In the genomic region with DNA sequence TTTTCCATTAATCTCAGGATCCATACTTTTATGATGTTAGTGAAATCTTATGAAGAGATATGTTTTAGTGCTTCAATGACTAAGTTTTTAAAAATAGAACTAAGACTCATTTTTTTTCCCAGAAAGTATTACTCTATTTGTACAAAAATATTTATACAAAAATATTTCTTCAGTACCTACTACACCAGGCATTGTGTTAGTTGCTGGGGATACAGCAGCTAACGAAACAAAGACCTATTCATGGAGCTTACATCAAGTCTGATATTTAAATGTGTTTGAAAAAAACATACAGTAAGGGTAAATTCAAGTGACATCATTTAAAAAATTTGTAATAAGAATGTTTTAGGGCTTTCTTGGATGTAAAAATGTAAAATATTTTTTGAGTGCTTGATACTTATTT, we compare ENCODE assay signal across 17 cellular contexts. TPM values are rescaled to one million over a fixed set of nuclear protein-coding genes. Genes with fewer than 3 reads are reported as not detected.
DNase-seq lines count a peak whose midpoint lies in the region; ATAC-seq, FAIRE-seq and TF ChIP-seq lines count a peak whose summit lies in the region.
"Had no signal": no experiment of that assay in that cellular context is flagged by ENCODE, and none has a peak within 500 bp of the region (broad histone marks: within the 10 kb centered on the region; RNA-seq: fewer than 3 reads in every experiment).

No MANE protein-coding gene starts in this region.

- POLR2A ChIA-PET in A549 (lab: Yijun Ruan, JAX) = no interaction called here

- DNase-seq in A549 (ENCODE audit: low read depth in 1 of 2, low spot score in 1 of 2) = no peak
- peak; percentile 9 for DNase-seq in fibroblast of gingiva (ENCODE audit: low read depth)
- no peak for DNase-seq in activated naive CD4-positive, alpha-beta T cell treated with anti-CD3 and anti-CD28 coated beads, Interleukin-2, amount 50 U/mL, for 16 hours
- no peak for DNase-seq in NCI-H69 (lab: John Stamatoyannopoulos, UW)
- no peak for DNase-seq in medulla oblongata (ENCODE audit: extremely low spot score)
- DNase-seq in NCI-H187 treated with DMSO at 0.1 percent for 48 hours (lab: John Stamatoyannopoulos, UW) = no peak
- DNase-seq: activated CD4-positive, alpha-beta T cell treated with anti-CD3 and anti-CD28 coated beads, Interleukin-2, amount 50 U/mL, for 1 hour; activated T-cell treated with anti-CD3 and anti-CD28 coated beads, Interleukin-2, amount 50 U/mL, for 72 hours; amygdala; foreskin fibroblast; NK-92 treated with Interleukin-12 subunit alpha and Interleukin-12 subunit beta, amount 100 ng/mL, for 24 hours; SHP77; stimulated activated CD4-positive, alpha-beta T cell treated with anti-CD3 and anti-CD28 coated beads, Interleukin-2, amount 100 ng/mL, for 48 hours; upper lobe of right lung had no signal

- H3K4me1 ChIP-seq in A549 (peaks cover 76% of the 10 kb centered on the region), neutrophil (ENCODE audit: control insufficient read depth in 1 of 2, insufficient read depth in 1 of 2, low read depth in 1 of 2, low read length in 1 of 2) (peaks cover 19 to 37% of the 10 kb centered on the region in 2 experiments)

- TF ChIP-seq RAD21 in A549 (conservative IDR thresholded peaks at IDR 0.05 in 1 of 2, IDR thresholded peaks at IDR 0.05 in 1 of 2) = no peak

- peak overlapping the region; percentile 44; the same call in 2 of the 3 replicates for H3K4me2 ChIP-seq in A549

- TF ChIP-seq EP300 in A549 (IDR thresholded peaks at IDR 0.05) = no peak

- ATAC-seq in A549 (no peak), SK-N-SH treated with all-trans-retinoic acid at 6 μM for 48 hours (peak; percentile 54)
- ATAC-seq: upper lobe of right lung had no signal

- FAIRE-seq in A549 (lab: Jason Lieb, UNC) = no peak
- FAIRE-seq: keratinocyte had no signal

- no peak overlapping the region for H3K4me3 ChIP-seq in A549
- H3K4me3 ChIP-seq in neutrophil (ENCODE audit: low read depth in 1 of 2, low read length in 1 of 2) = no peak overlapping the region
- H3K4me3 ChIP-seq: upper lobe of right lung had no signal

- no peak overlapping the region for H3K27ac ChIP-seq in A549
- H3K27ac ChIP-seq in neutrophil = peak overlapping the region; percentile 23
- H3K27ac ChIP-seq: upper lobe of right lung had no signal

- TF ChIP-seq CTCF in A549 (IDR thresholded peaks at IDR 0.05) = no peak
- no peak for TF ChIP-seq CTCF in neutrophil (IDR thresholded peaks at IDR 0.05)

- H3K36me3 ChIP-seq in neutrophil = peaks cover 5% of the 10 kb centered on the region
- H3K36me3 ChIP-seq: upper lobe of right lung had no signal

- H3K9me3 ChIP-seq in A549 = no peaks in the 10 kb centered on the region
- no peaks in the 10 kb centered on the region for H3K9me3 ChIP-seq in neutrophil
- H3K9me3 ChIP-seq: upper lobe of right lung had no signal

- H3K27me3 ChIP-seq in neutrophil = no peaks in the 10 kb centered on the region
- H3K27me3 ChIP-seq: upper lobe of right lung had no signal

- TF ChIP-seq POLR2A in A549 (IDR thresholded peaks at IDR 0.05; ENCODE audit: low read length) = no peak

- CTCF ChIA-PET in A549 (lab: Yijun Ruan, JAX) = no interaction called here

- WGBS in A549 (ENCODE audit: missing lambda C conversion rate) = 84% methylated on average over 1 of the region's 1 CpG

TF ChIP-seq in A549, 52 proteins besides CTCF, POLR2A, EP300 and RAD21 (continues in another document):
- TF ChIP-seq CBX2 (IDR thresholded peaks at IDR 0.05; ENCODE audit: borderline replicate concordance, low read depth) (no peak), RNF2 (IDR thresholded peaks at IDR 0.05; ENCODE audit: borderline replicate concordance, low read depth) (no peak), SREBF2 (IDR thresholded peaks at IDR 0.05) (no peak), FOSL2 (IDR thresholded peaks at IDR 0.05) (no peak), FOSL2 (CRISPR knock-in tag; IDR thresholded peaks at IDR 0.05) (no peak), HOXB5 (CRISPR knock-in tag; IDR thresholded peaks at IDR 0.05) (no peak), PHF8 (IDR thresholded peaks at IDR 0.05; ENCODE audit: borderline replicate concordance, low read depth) (no peak), ZNF302 (CRISPR knock-in tag; IDR thresholded peaks at IDR 0.05) (no peak), CHD4 (IDR thresholded peaks at IDR 0.05; ENCODE audit: borderline replicate concordance) (no peak)
- TF ChIP-seq, protein P1, sequence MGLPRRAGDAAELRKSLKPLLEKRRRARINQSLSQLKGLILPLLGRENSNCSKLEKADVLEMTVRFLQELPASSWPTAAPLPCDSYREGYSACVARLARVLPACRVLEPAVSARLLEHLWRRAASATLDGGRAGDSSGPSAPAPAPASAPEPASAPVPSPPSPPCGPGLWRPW (IDR thresholded peaks at IDR 0.05) = no peak
- TF ChIP-seq, protein P2, sequence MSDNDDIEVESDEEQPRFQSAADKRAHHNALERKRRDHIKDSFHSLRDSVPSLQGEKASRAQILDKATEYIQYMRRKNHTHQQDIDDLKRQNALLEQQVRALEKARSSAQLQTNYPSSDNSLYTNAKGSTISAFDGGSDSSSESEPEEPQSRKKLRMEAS (IDR thresholded peaks at IDR 0.05) = no peak

TF ChIP-seq in SK-N-SH treated with all-trans-retinoic acid at 6 μM for 48 hours, 23 proteins besides CTCF, POLR2A, EP300 and RAD21:
- TF ChIP-seq, protein P3, sequence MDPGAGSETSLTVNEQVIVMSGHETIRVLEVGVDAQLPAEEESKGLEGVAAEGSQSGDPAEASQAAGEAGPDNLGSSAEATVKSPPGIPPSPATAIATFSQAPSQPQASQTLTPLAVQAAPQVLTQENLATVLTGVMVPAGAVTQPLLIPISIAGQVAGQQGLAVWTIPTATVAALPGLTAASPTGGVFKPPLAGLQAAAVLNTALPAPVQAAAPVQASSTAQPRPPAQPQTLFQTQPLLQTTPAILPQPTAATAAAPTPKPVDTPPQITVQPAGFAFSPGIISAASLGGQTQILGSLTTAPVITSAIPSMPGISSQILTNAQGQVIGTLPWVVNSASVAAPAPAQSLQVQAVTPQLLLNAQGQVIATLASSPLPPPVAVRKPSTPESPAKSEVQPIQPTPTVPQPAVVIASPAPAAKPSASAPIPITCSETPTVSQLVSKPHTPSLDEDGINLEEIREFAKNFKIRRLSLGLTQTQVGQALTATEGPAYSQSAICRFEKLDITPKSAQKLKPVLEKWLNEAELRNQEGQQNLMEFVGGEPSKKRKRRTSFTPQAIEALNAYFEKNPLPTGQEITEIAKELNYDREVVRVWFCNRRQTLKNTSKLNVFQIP (CRISPR knock-in tag; IDR thresholded peaks at IDR 0.05; ENCODE audit: borderline replicate concordance, low read depth) = no peak
- TF ChIP-seq TCF4 (CRISPR knock-in tag; IDR thresholded peaks at IDR 0.05; ENCODE audit: borderline replicate concordance) (no peak), ZFP3 (CRISPR knock-in tag; IDR thresholded peaks at IDR 0.05) (no peak), PPARA (CRISPR knock-in tag; IDR thresholded peaks at IDR 0.05; ENCODE audit: borderline replicate concordance) (no peak), ZFP30 (CRISPR knock-in tag; IDR thresholded peaks at IDR 0.05) (no peak), OSR1 (CRISPR knock-in tag; IDR thresholded peaks at IDR 0.05) (no peak), ZNF70 (CRISPR knock-in tag; IDR thresholded peaks at IDR 0.05) (no peak), GLIS3 (CRISPR knock-in tag; IDR thresholded peaks at IDR 0.05) (no peak), ZC3H10 (CRISPR knock-in tag; IDR thresholded peaks at IDR 0.05) (no peak)
- TF ChIP-seq, protein P4, sequence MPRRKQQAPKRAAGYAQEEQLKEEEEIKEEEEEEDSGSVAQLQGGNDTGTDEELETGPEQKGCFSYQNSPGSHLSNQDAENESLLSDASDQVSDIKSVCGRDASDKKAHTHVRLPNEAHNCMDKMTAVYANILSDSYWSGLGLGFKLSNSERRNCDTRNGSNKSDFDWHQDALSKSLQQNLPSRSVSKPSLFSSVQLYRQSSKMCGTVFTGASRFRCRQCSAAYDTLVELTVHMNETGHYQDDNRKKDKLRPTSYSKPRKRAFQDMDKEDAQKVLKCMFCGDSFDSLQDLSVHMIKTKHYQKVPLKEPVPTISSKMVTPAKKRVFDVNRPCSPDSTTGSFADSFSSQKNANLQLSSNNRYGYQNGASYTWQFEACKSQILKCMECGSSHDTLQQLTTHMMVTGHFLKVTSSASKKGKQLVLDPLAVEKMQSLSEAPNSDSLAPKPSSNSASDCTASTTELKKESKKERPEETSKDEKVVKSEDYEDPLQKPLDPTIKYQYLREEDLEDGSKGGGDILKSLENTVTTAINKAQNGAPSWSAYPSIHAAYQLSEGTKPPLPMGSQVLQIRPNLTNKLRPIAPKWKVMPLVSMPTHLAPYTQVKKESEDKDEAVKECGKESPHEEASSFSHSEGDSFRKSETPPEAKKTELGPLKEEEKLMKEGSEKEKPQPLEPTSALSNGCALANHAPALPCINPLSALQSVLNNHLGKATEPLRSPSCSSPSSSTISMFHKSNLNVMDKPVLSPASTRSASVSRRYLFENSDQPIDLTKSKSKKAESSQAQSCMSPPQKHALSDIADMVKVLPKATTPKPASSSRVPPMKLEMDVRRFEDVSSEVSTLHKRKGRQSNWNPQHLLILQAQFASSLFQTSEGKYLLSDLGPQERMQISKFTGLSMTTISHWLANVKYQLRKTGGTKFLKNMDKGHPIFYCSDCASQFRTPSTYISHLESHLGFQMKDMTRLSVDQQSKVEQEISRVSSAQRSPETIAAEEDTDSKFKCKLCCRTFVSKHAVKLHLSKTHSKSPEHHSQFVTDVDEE (CRISPR knock-in tag; IDR thresholded peaks at IDR 0.05) = no peak
TF ChIP-seq in SK-N-SH treated with all-trans-retinoic acid at 6 μM for 48 hours: peak in this region for 0.

RNA-seq across cellular contexts. Expression of a gene that starts 11.6 kb away (rescaled TPM):
- polyA plus RNA-seq in A549 (2011; rRNA removed) = 356 and 391 TPM in 2 replicates
- 99.8 and 102 TPM in 2 replicates for polyA plus RNA-seq in A549 (2012; cell fraction: cytosol; rRNA removed)
- polyA plus RNA-seq in A549 (2012; cell fraction: nucleus; rRNA removed) = 37.3 and 47.0 TPM in 2 replicates
- polyA plus RNA-seq in A549 (2017; fragmentation: RNase III; extraction: RNeasy Plus Mini Kit Qiagen cat#74134 plus additional on column Dnase treatment) = 158 to 166 TPM (median 161 TPM) in 3 replicates
- polyA minus RNA-seq in A549 (2011; rRNA and poly(A)+ RNA removed) = 72.5 and 89.1 TPM in 2 replicates

RNA-seq across cellular contexts. Expression of a gene that starts 39.6 kb away (rescaled TPM):
- polyA plus RNA-seq in A549 (2011; rRNA removed) (0.16 TPM in 1 of 2 replicates, not detected in the other), A549 (2017; fragmentation: RNase III; extraction: RNeasy Plus Mini Kit Qiagen cat#74134 plus additional on column Dnase treatment) (0.06 to 0.12 TPM in 2 of 3 replicates, not detected in the other)
- polyA plus RNA-seq in A549 (2012; cell fraction: cytosol; rRNA removed) = 0.05 and 0.09 TPM in 2 replicates
- 0.12 TPM in 1 of 2 replicates, not detected in the other for polyA plus RNA-seq in A549 (2012; cell fraction: nucleus; rRNA removed)
- polyA minus RNA-seq in A549 (2011; rRNA and poly(A)+ RNA removed) = 0.37 TPM in 1 of 2 replicates, not detected in the other
- polyA plus RNA-seq: keratinocyte had no signal
